ENCODE assay signal across 23 cellular contexts in the genomic region with DNA sequence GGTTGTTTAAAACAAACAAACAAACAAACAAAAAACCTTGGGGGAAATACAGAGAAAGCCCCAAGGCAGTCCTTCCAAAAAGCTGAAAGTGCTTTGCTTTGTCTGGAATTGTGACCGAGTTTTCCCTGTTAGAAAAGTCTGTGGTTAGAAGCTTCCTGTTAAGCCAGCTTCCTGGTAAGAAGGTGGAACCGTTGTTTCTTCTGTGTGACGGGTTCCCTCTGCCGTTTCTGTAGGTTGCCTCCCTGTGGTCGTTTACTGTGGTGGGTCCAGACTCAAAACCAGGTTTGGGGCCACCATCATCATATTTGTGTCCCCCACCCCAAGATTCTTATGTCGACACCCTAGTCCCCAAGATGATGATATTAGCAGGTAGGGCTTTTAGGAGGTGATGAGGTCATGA.
DNase-seq lines count a peak whose midpoint lies in the region; ATAC-seq, FAIRE-seq and TF ChIP-seq lines count a peak whose summit lies in the region.
"Had no signal": no experiment of that assay in that cellular context is flagged by ENCODE, and none has a peak within 500 bp of the region (broad histone marks: within the 10 kb centered on the region; RNA-seq: fewer than 3 reads in every experiment).

No MANE protein-coding gene starts in this region.

- peaks cover 74% of the 10 kb centered on the region for H3K4me1 Mint-ChIP-seq in activated CD8-positive, alpha-beta memory T cell treated with anti-CD3 and anti-CD28 coated beads, Interleukin-2, amount 10 ng/mL, durations not matched to agents 7 days and 5 days
- H3K4me1 Mint-ChIP-seq in activated CD4-positive, alpha-beta memory T cell treated with anti-CD3 and anti-CD28 coated beads, Interleukin-2, amount 10 ng/mL, durations not matched to agents 7 days and 5 days = peaks cover 71% of the 10 kb centered on the region

- no TSS peak for BruUV-seq in endothelial cell of umbilical vein (replicated peaks; lab: Mats Ljungman, UMichigan)

- no peak for TF ChIP-seq POLR2A in endothelial cell of umbilical vein (IDR thresholded peaks at IDR 0.05; ENCODE audit: low read depth, low read length)

- H3K36me3 ChIP-seq in DND-41 (ENCODE audit: insufficient read depth, low read length) (peaks cover 30% of the 10 kb centered on the region), endothelial cell of umbilical vein (ENCODE audit: control insufficient read depth in 2 of 2, extremely low read depth in 1 of 2, insufficient read depth in 2 of 2, low read length in 2 of 2) (peaks cover 0 to 2% of the 10 kb centered on the region in 2 experiments)

- POLR2A ChIA-PET in activated CD4-positive, alpha-beta memory T cell treated with anti-CD3 and anti-CD28 coated beads, Interleukin-2, amount 10 ng/mL, durations not matched to agents 7 days and 5 days (lab: Charles Lee) = interaction anchor here (1.2 to 2.0 kb wide), 6 partner anchors 8 to 182 kb away, joined by 3 to 13 read pairs (median 4); no protein-coding TSS in a partner anchor
- POLR2A ChIA-PET in endothelial cell of umbilical vein (lab: Charles Lee) = no interaction called here

- H3K4me3 Mint-ChIP-seq in activated CD8-positive, alpha-beta memory T cell treated with anti-CD3 and anti-CD28 coated beads, Interleukin-2, amount 10 ng/mL, durations not matched to agents 7 days and 5 days = peak overlapping the region; percentile 11
- peak overlapping the region; percentile 47 for H3K4me3 Mint-ChIP-seq in activated CD4-positive, alpha-beta memory T cell treated with anti-CD3 and anti-CD28 coated beads, Interleukin-2, amount 10 ng/mL, durations not matched to agents 7 days and 5 days

- no peaks in the 10 kb centered on the region for H3K9me3 Mint-ChIP-seq in activated CD8-positive, alpha-beta memory T cell treated with anti-CD3 and anti-CD28 coated beads, Interleukin-2, amount 10 ng/mL, durations not matched to agents 7 days and 5 days (ENCODE audit: low read depth)
- no peaks in the 10 kb centered on the region for H3K9me3 Mint-ChIP-seq in activated CD4-positive, alpha-beta memory T cell treated with anti-CD3 and anti-CD28 coated beads, Interleukin-2, amount 10 ng/mL, durations not matched to agents 7 days and 5 days

- H3K27ac ChIP-seq in DND-41 (ENCODE audit: low read length) (peak overlapping the region; percentile 70), endothelial cell of umbilical vein (ENCODE audit: insufficient read depth, low read depth, low read length) (peak overlapping the region; percentile 23)
- H3K27ac ChIP-seq: PC-9 had no signal

- no peaks in the 10 kb centered on the region for H3K27me3 Mint-ChIP-seq in activated CD8-positive, alpha-beta memory T cell treated with anti-CD3 and anti-CD28 coated beads, Interleukin-2, amount 10 ng/mL, durations not matched to agents 7 days and 5 days
- no peaks in the 10 kb centered on the region for H3K27me3 Mint-ChIP-seq in activated CD4-positive, alpha-beta memory T cell treated with anti-CD3 and anti-CD28 coated beads, Interleukin-2, amount 10 ng/mL, durations not matched to agents 7 days and 5 days

- intact Hi-C loops in endothelial cell of umbilical vein (cut with micrococcal nuclease) = no loop called here

- peaks cover 60% of the 10 kb centered on the region for H3K4me1 ChIP-seq in DND-41 (ENCODE audit: insufficient read depth, low read length)
- H3K4me1 ChIP-seq in endothelial cell of umbilical vein (ENCODE audit: control insufficient read depth, extremely low read depth, insufficient read depth, low read length) = peaks cover 13% of the 10 kb centered on the region

- H3K4me2 ChIP-seq in DND-41 (ENCODE audit: insufficient read depth, low read length) (peak overlapping the region; percentile 47), endothelial cell of umbilical vein (ENCODE audit: insufficient read depth, low read length) (peak overlapping the region; percentile 24)
- H3K4me2 ChIP-seq: PC-9 had no signal

- H3K27me3 ChIP-seq in DND-41 (ENCODE audit: insufficient read depth, low read length, poor library complexity) = no peaks in the 10 kb centered on the region
- H3K27me3 ChIP-seq in endothelial cell of umbilical vein (ENCODE audit: control insufficient read depth in 2 of 2, insufficient read depth in 2 of 2, low read length in 2 of 2) = no peaks in the 10 kb centered on the region
- H3K27me3 ChIP-seq: heart right ventricle had no signal

- H4K20me1 ChIP-seq in DND-41 (ENCODE audit: insufficient read depth, low read length) = peaks cover 38% of the 10 kb centered on the region; the same call in 1 of the 2 replicates
- H4K20me1 ChIP-seq in endothelial cell of umbilical vein (replicated peaks; ENCODE audit: control insufficient read depth, extremely low read depth, insufficient read depth, low read length) = no peaks in the 10 kb centered on the region

- peak; percentile 45 for DNase-seq in activated CD8-positive, alpha-beta memory T cell treated with anti-CD3 and anti-CD28 coated beads, Interleukin-2, amount 10 ng/mL, durations not matched to agents 7 days and 5 days
- no peak for DNase-seq in activated CD8-positive, alpha-beta memory T cell treated with anti-CD3 and anti-CD28 coated beads for 24 hours
- peak; percentile 38 for DNase-seq in DND-41
- DNase-seq in activated CD4-positive, alpha-beta memory T cell treated with anti-CD3 and anti-CD28 coated beads, Interleukin-2, amount 10 ng/mL, durations not matched to agents 7 days and 5 days = no peak
- peak; percentile 2 for DNase-seq in endothelial cell of umbilical vein (ENCODE audit: low read depth, low spot score)
- DNase-seq in UCSD-AML1 (lab: John Stamatoyannopoulos, UW; ENCODE audit: unreplicated experiment) = no peak
- DNase-seq in NCI-H2196 treated with DMSO at 0.1 percent for 48 hours (lab: John Stamatoyannopoulos, UW; ENCODE audit: unreplicated experiment) = no peak
- DNase-seq in hepatic stellate cell (ENCODE audit: low spot score) = no peak
- DNase-seq: activated T-cell treated with anti-CD3 and anti-CD28 coated beads, Interleukin-2, amount 50 U/mL, for 48 hours; aorta; cerebellar nuclear complex; DMS79; effector memory CD4-positive, alpha-beta T cell; heart right ventricle; NCI-H1105 treated with DMSO at 0.1 percent for 48 hours; NCI-H69; occipital lobe; PC-9; stimulated activated CD4-positive, alpha-beta T cell treated with anti-CD3 and anti-CD28 coated beads, Interleukin-4, amount 100 ng/mL, for 4 hours; substantia nigra had no signal

- CTCF ChIA-PET in activated CD8-positive, alpha-beta memory T cell treated with anti-CD3 and anti-CD28 coated beads, Interleukin-2, amount 10 ng/mL, durations not matched to agents 7 days and 5 days (lab: Charles Lee) = interaction anchor here (1.6 kb wide), 1 partner anchor 27 kb away, joined by 5 read pairs; no protein-coding TSS in a partner anchor
- CTCF ChIA-PET in activated CD4-positive, alpha-beta memory T cell treated with anti-CD3 and anti-CD28 coated beads, Interleukin-2, amount 10 ng/mL, durations not matched to agents 7 days and 5 days (lab: Charles Lee) = interaction anchor here (1.4 kb wide), 1 partner anchor 11 kb away, joined by 7 read pairs; no protein-coding TSS in a partner anchor
- CTCF ChIA-PET in endothelial cell of umbilical vein (lab: Charles Lee) = interaction anchor here (0.6 to 1.3 kb wide), 2 partner anchors 9 to 11 kb away, joined by 5 to 8 read pairs; no protein-coding TSS in a partner anchor

- ATAC-seq in activated CD8-positive, alpha-beta memory T cell treated with anti-CD3 and anti-CD28 coated beads, Interleukin-2, amount 10 ng/mL, durations not matched to agents 7 days and 5 days = no peak
- peak; percentile 73 for ATAC-seq in DND-41 (ENCODE audit: insufficient read depth, low read depth)
- ATAC-seq: heart right ventricle had no signal

- H3K9ac ChIP-seq in DND-41 (ENCODE audit: low read depth, low read length) (no peak overlapping the region), endothelial cell of umbilical vein (replicated peaks; ENCODE audit: extremely low read depth, insufficient read depth, low read length) (no peak overlapping the region)

- TF ChIP-seq CTCF in DND-41 (IDR thresholded peaks at IDR 0.05; ENCODE audit: borderline replicate concordance, extremely low read depth, low read length, poor library complexity, severe bottlenecking) (peak; percentile 49), endothelial cell of umbilical vein (IDR thresholded peaks at IDR 0.05; ENCODE audit: extremely low read depth in 1 of 2, insufficient read depth in 1 of 2, low read depth in 1 of 2, low read length in 2 of 2) (no peak)

- H3K27ac Mint-ChIP-seq in activated CD8-positive, alpha-beta memory T cell treated with anti-CD3 and anti-CD28 coated beads, Interleukin-2, amount 10 ng/mL, durations not matched to agents 7 days and 5 days = peak overlapping the region; percentile 78
- H3K27ac Mint-ChIP-seq in activated CD4-positive, alpha-beta memory T cell treated with anti-CD3 and anti-CD28 coated beads, Interleukin-2, amount 10 ng/mL, durations not matched to agents 7 days and 5 days = peak overlapping the region; percentile 75

- H3K4me3 ChIP-seq in DND-41 (ENCODE audit: low read depth in 1 of 2, low read length in 2 of 2) (no peak overlapping the region), endothelial cell of umbilical vein (replicated peaks in 1 of 3; ENCODE audit: insufficient read depth in 1 of 3, low read depth in 1 of 3, low read length in 3 of 3) (no peak overlapping the region)
- H3K4me3 ChIP-seq: heart right ventricle, PC-9 had no signal

- FAIRE-seq in endothelial cell of umbilical vein (lab: Jason Lieb, UNC) = no peak
- FAIRE-seq: H54, HTR-8/SVneo, urothelium cell line had no signal

- dilution Hi-C loops in endothelial cell of umbilical vein (cut with MboI; ENCODE audit: extremely low pct_ligation_motif_present, low sequenced_read_pairs) = no loop called here

- peaks cover 90% of the 10 kb centered on the region for H3K79me2 ChIP-seq in DND-41 (ENCODE audit: insufficient read depth, low read length)
- peaks cover 91% of the 10 kb centered on the region for H3K79me2 ChIP-seq in endothelial cell of umbilical vein (ENCODE audit: control insufficient read depth, insufficient read depth, low read length)

- no peaks in the 10 kb centered on the region for H3K9me3 ChIP-seq in DND-41 (ENCODE audit: insufficient read depth, low read length, severe bottlenecking)
- no peaks in the 10 kb centered on the region for H3K9me3 ChIP-seq in endothelial cell of umbilical vein (replicated peaks; ENCODE audit: control insufficient read depth, insufficient read depth, low read length)
- H3K9me3 ChIP-seq: heart right ventricle had no signal

- H3K36me3 Mint-ChIP-seq in activated CD8-positive, alpha-beta memory T cell treated with anti-CD3 and anti-CD28 coated beads, Interleukin-2, amount 10 ng/mL, durations not matched to agents 7 days and 5 days = peaks cover 36% of the 10 kb centered on the region
- H3K36me3 Mint-ChIP-seq in activated CD4-positive, alpha-beta memory T cell treated with anti-CD3 and anti-CD28 coated beads, Interleukin-2, amount 10 ng/mL, durations not matched to agents 7 days and 5 days (ENCODE audit: low read depth) = peaks cover 58% of the 10 kb centered on the region

- H2AFZ ChIP-seq in DND-41 (ENCODE audit: low read depth, low read length) (no peak overlapping the region), endothelial cell of umbilical vein (ENCODE audit: low read depth, low read length) (no peak overlapping the region)
- H2AFZ ChIP-seq: PC-9 had no signal

- no peaks in the 10 kb centered on the region for H3K9me1 ChIP-seq in endothelial cell of umbilical vein (replicated peaks; ENCODE audit: control insufficient read depth, extremely low read depth, insufficient read depth, low read length)

Comparison
In these comparisons a context has a peak if more than half of its experiments do, and no peak if none do; other contexts are left out.
1. DNase-seq: peak in activated CD8-positive, alpha-beta memory T cell treated with anti-CD3 and anti-CD28 coated beads, Interleukin-2, amount 10 ng/mL, durations not matched to agents 7 days and 5 days (single experiment), DND-41 (single experiment) and endothelial cell of umbilical vein (single experiment); none in activated CD8-positive, alpha-beta memory T cell treated with anti-CD3 and anti-CD28 coated beads for 24 hours (single experiment), activated CD4-positive, alpha-beta memory T cell treated with anti-CD3 and anti-CD28 coated beads, Interleukin-2, amount 10 ng/mL, durations not matched to agents 7 days and 5 days (single experiment), UCSD-AML1 (single experiment), NCI-H2196 treated with DMSO at 0.1 percent for 48 hours (single experiment) and hepatic stellate cell (single experiment).